Comparison of ENCODE assay signal across 7 cellular contexts in the genomic region with DNA sequence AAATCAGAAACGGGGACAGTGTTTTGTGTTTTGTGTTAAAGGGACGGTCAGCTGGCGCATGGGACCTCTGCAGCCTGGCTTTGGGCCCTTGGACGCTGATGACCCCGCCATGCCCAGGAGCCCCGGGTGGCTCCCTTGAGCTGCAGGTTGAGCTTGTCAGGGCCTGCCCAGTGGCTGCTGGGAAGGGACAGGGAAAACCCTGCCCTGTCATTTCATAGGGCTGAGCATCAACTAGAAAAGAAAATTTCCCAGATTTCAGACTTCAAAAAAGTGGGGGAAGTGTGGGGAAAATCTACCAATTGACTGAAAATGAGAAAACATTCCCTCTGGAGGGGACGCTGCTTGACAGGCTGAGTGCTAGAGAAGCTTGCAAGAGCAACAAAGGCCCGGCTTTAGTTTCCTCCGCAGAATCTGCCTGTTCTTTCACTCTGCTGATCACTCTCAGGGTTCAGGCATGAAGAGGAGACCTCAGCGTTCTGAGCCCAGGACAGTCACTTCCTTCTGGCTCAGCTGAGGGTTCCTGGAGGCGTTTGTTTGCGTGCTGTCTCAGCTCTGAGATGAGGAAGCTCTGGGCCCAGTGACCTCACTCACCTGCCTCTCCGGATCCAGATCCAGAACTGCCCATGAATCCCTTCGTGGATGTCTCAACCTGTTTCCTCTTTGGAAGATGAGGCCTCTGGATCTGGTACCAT. TPM values are rescaled to one million over a fixed set of nuclear protein-coding genes. Genes with fewer than 3 reads are reported as not detected.
A peak's percentile ranks its signal among the peaks of the same experiment; 100 is the strongest.
DNase-seq lines count a peak whose midpoint lies in the region; ATAC-seq and TF ChIP-seq lines count a peak whose summit lies in the region.

No MANE protein-coding gene starts in this region.

- H3K9me3 ChIP-seq in right cardiac atrium (ENCODE audit: control insufficient read depth, low read length) = no peaks in the 10 kb centered on the region
- no peaks in the 10 kb centered on the region for H3K9me3 ChIP-seq in uterus

- H3K4me3 ChIP-seq in right cardiac atrium (ENCODE audit: low read length) (no peak overlapping the region), uterus (no peak overlapping the region)

- H3K27ac ChIP-seq in right cardiac atrium (ENCODE audit: low read length) (no peak overlapping the region), uterus (no peak overlapping the region)

- H3K36me3 ChIP-seq in uterus = no peaks in the 10 kb centered on the region

- H3K4me1 ChIP-seq in right cardiac atrium (ENCODE audit: control insufficient read depth, insufficient read depth, low read length) = no peaks in the 10 kb centered on the region
- H3K4me1 ChIP-seq in uterus = no peaks in the 10 kb centered on the region

- intact Hi-C loops in right cardiac atrium (cut with DNase I) = no loop called here
- intact Hi-C loops in uterus (cut with DNase I; ENCODE audit: low total_unique reads) = no loop called here

- no peak for TF ChIP-seq CTCF in uterus (IDR thresholded peaks at IDR 0.05)

- peak; percentile 70 for DNase-seq in RPMI8226
- peak; percentile 23 to 67 (median 57) for DNase-seq in right cardiac atrium
- no peak for DNase-seq in AG20443 (ENCODE audit: low spot score)
- DNase-seq in Ammon's horn (ENCODE audit: low spot score) = no peak
- no peak for DNase-seq in uterus

- ATAC-seq in GM18870 (IDR thresholded peaks at IDR 0.05; ENCODE audit: unreplicated experiment) (peak; percentile 69), HG02759 (IDR thresholded peaks at IDR 0.05; ENCODE audit: unreplicated experiment) (peak; percentile 75), right cardiac atrium (peak; percentile 55)

- no peaks in the 10 kb centered on the region for H3K27me3 ChIP-seq in right cardiac atrium (ENCODE audit: control insufficient read depth, insufficient read depth)
- H3K27me3 ChIP-seq in uterus = no peaks in the 10 kb centered on the region

- WGBS in right cardiac atrium = 63% methylated on average over 14 of the region's 14 CpGs

- TF ChIP-seq POLR2A in uterus (IDR thresholded peaks at IDR 0.05) = no peak

RNA-seq across cellular contexts. Expression of gene DNAJB6, which starts 18.6 kb away (rescaled TPM):
- total RNA-seq in right cardiac atrium (100 to 1,000 TPM; 154 to 183 (median 172) TPM), uterus (100 to 1,000 TPM in 3 of 4 donors, 10 to 100 TPM in 1; 63.5 to 125 (median 107) TPM)
- 154 TPM for polyA plus RNA-seq in right cardiac atrium

Comparison
In these comparisons a context has a peak if more than half of its experiments do, and no peak if none do; other contexts are left out.
1. DNase-seq: peak in RPMI8226 (single experiment) and right cardiac atrium (3 of 3); none in AG20443 (single experiment), Ammon's horn (single experiment) and uterus (0 of 2).
2. Peak in every context shown above with its lines, with median percentiles within 50 percentile points of each other: ATAC-seq.